ENCODE assay signal across 11 cellular contexts in genomic region chr11:34426766-34427170, GRCh38. TPM values are rescaled to one million over a fixed set of nuclear protein-coding genes. Genes with fewer than 3 reads are reported as not detected.
DNase-seq lines count a peak whose midpoint lies in the region; ATAC-seq and TF ChIP-seq lines count a peak whose summit lies in the region.
"Had no signal": no experiment of that assay in that cellular context is flagged by ENCODE, and none has a peak within 500 bp of the region (broad histone marks: within the 10 kb centered on the region; RNA-seq: fewer than 3 reads in every experiment).

No MANE protein-coding gene starts in this region.

- H3F3A ChIP-seq in PC-3 (ENCODE audit: low read length, unreplicated experiment), result no peaks in the 10 kb centered on the region

- no peaks in the 10 kb centered on the region for H3K79me2 ChIP-seq in PC-3 (ENCODE audit: low read length)

- ATAC-seq in PC-3 (no peak), gastrocnemius medialis (peak; percentile 36 to 60), GM21360 (IDR thresholded peaks at IDR 0.05; ENCODE audit: unreplicated experiment) (no peak)
- ATAC-seq: activated T-cell treated with anti-CD3 and anti-CD28 coated beads, Interleukin-2, amount 50 U/mL, for 72 hours had no signal

- peak overlapping the region in 1 of 11 experiments; percentile 41; a peak in 1 of 22 replicates for H3K9ac ChIP-seq in BLaER1 treated with 17β-estradiol and CSF1 and Interleukin-3, amounts not matched to agents 10 nM and 100 nM
- H3K9ac ChIP-seq in PC-3 (ENCODE audit: low read length), result no peak overlapping the region

- DNase-seq in PC-3 (no peak), fibroblast of the aortic adventitia (ENCODE audit: low read depth) (peak; percentile 98), gastrocnemius medialis (no peak), NCI-H2227 treated with DMSO at 0.1 percent for 48 hours (lab: John Stamatoyannopoulos, UW) (no peak)
- no peak for DNase-seq in activated naive CD4-positive, alpha-beta T cell treated with anti-CD3 and anti-CD28 coated beads, Interleukin-2, amount 50 U/mL, for 16 hours
- DNase-seq in activated CD4-positive, alpha-beta T cell treated with anti-CD3 and anti-CD28 coated beads for 4 hours, result no peak
- DNase-seq: activated T-cell treated with anti-CD3 and anti-CD28 coated beads, Interleukin-2, amount 50 U/mL, for 72 hours; naive thymus-derived CD4-positive, alpha-beta T cell; stimulated activated CD4-positive, alpha-beta T cell treated with anti-CD3 and anti-CD28 coated beads, Interleukin-15, amount 100 ng/mL, for 24 hours had no signal

- no peaks in the 10 kb centered on the region for H3K27me3 ChIP-seq in BLaER1 treated with 17β-estradiol and CSF1 and Interleukin-3, amounts not matched to agents 10 nM and 100 nM
- H3K27me3 ChIP-seq in PC-3 (ENCODE audit: low read length), result no peaks in the 10 kb centered on the region
- H3K27me3 ChIP-seq in gastrocnemius medialis, result no peaks in the 10 kb centered on the region

- H3K4me2 ChIP-seq in BLaER1 treated with 17β-estradiol and CSF1 and Interleukin-3, amounts not matched to agents 10 nM and 100 nM, result peak overlapping the region in 6 of 11 experiments; percentile 35 to 55 (median 50); a peak in 11 of 22 replicates
- peak overlapping the region; percentile 33 for H3K4me2 ChIP-seq in PC-3 (ENCODE audit: low read length)

- H3K4me1 ChIP-seq in BLaER1 treated with 17β-estradiol and CSF1 and Interleukin-3, amounts not matched to agents 10 nM and 100 nM, result peaks cover 20 to 43% (median 33%) of the 10 kb centered on the region in 10 experiments; a peak in 18 of 20 replicates
- H3K4me1 ChIP-seq in PC-3 (ENCODE audit: insufficient read depth, low read length), result peaks cover 27% of the 10 kb centered on the region
- no peaks in the 10 kb centered on the region for H3K4me1 ChIP-seq in gastrocnemius medialis

- intact Hi-C loops in PC-3 (cut with micrococcal nuclease), result no loop called here
- intact Hi-C loops in gastrocnemius medialis (cut with DNase I; ENCODE audit: low total_unique reads), result no loop called here

- TF ChIP-seq POLR2A in gastrocnemius medialis (IDR thresholded peaks at IDR 0.05), result no peak

- peak overlapping the region in 5 of 11 experiments; percentile 5 to 66 (median 48); a peak in 7 of 22 replicates for H3K27ac ChIP-seq in BLaER1 treated with 17β-estradiol and CSF1 and Interleukin-3, amounts not matched to agents 10 nM and 100 nM
- H3K27ac ChIP-seq in PC-3 (ENCODE audit: low read length), result peak overlapping the region; percentile 6; the same call in 1 of the 2 replicates
- no peak overlapping the region for H3K27ac ChIP-seq in gastrocnemius medialis

- CTCF ChIA-PET in PC-3 (lab: Charles Lee), result no interaction called here

- no peaks in the 10 kb centered on the region for H3K9me2 ChIP-seq in PC-3 (replicated peaks; ENCODE audit: low read length)

- TF ChIP-seq CTCF in PC-3 (conservative IDR thresholded peaks at IDR 0.05; ENCODE audit: low read depth, low read length) (no peak), fibroblast of the aortic adventitia (IDR thresholded peaks at IDR 0.05; ENCODE audit: insufficient read depth, low read length) (no peak), gastrocnemius medialis (IDR thresholded peaks at IDR 0.05 in 4 of 5, conservative IDR thresholded peaks at IDR 0.05 in 1 of 5) (no peak)

- H3K36me3 ChIP-seq in BLaER1 treated with 17β-estradiol and CSF1 and Interleukin-3, amounts not matched to agents 10 nM and 100 nM, result no peaks in the 10 kb centered on the region
- H3K36me3 ChIP-seq in PC-3 (ENCODE audit: low read depth, low read length), result no peaks in the 10 kb centered on the region
- H3K36me3 ChIP-seq in gastrocnemius medialis, result no peaks in the 10 kb centered on the region

- H3K9me3 ChIP-seq in BLaER1 treated with 17β-estradiol and CSF1 and Interleukin-3, amounts not matched to agents 10 nM and 100 nM (replicated peaks in 1 of 11), result peaks cover 0 to 7% (median 0%) of the 10 kb centered on the region in 11 experiments; a peak in 1 of 22 replicates
- H3K9me3 ChIP-seq in PC-3 (ENCODE audit: low read length) (no peaks in the 10 kb centered on the region), gastrocnemius medialis (no peaks in the 10 kb centered on the region)

- no peaks in the 10 kb centered on the region for H4K20me1 ChIP-seq in BLaER1 treated with 17β-estradiol and CSF1 and Interleukin-3, amounts not matched to agents 10 nM and 100 nM
- no peaks in the 10 kb centered on the region for H4K20me1 ChIP-seq in PC-3 (ENCODE audit: low read length)

- peak overlapping the region; percentile 19; the same call in 1 of the 2 replicates for H2AFZ ChIP-seq in PC-3 (ENCODE audit: low read length)

- BruUV-seq in PC-3 (replicated peaks; lab: Mats Ljungman, UMichigan), result no TSS peak

- in situ Hi-C loops in gastrocnemius medialis (cut with MboI; ENCODE audit: low sequenced_read_pairs in 4 of 4), result no loop called here

- H3K4me3 ChIP-seq in BLaER1 treated with 17β-estradiol and CSF1 and Interleukin-3, amounts not matched to agents 10 nM and 100 nM, result no peak overlapping the region
- H3K4me3 ChIP-seq in PC-3 (ENCODE audit: low read length) (no peak overlapping the region), fibroblast of the aortic adventitia (ENCODE audit: low read depth, low read length) (no peak overlapping the region), gastrocnemius medialis (no peak overlapping the region)

- POLR2A ChIA-PET in PC-3 (lab: Charles Lee; ENCODE audit: unreplicated experiment), result no interaction called here

RNA-seq across cellular contexts. Expression of gene CAT, which starts 12.0 kb away (rescaled TPM):
- total RNA-seq in PC-3 (2014; rRNA removed) (46.6 and 50.5 TPM in 2 replicates), fibroblast of the aortic adventitia (ENCODE audit: low replicate concordance) (27.0 and 63.4 TPM in 2 replicates), gastrocnemius medialis (100 to 1,000 TPM; 107 to 150 (median 128) TPM)

Comparison
In these comparisons a context has a peak if more than half of its experiments do, and no peak if none do; other contexts are left out.
1. ATAC-seq: peak in gastrocnemius medialis (2 of 2); none in PC-3 (single experiment) and GM21360 (single experiment).